Comparison of ENCODE assay signal across 15 cellular contexts in the genomic region with DNA sequence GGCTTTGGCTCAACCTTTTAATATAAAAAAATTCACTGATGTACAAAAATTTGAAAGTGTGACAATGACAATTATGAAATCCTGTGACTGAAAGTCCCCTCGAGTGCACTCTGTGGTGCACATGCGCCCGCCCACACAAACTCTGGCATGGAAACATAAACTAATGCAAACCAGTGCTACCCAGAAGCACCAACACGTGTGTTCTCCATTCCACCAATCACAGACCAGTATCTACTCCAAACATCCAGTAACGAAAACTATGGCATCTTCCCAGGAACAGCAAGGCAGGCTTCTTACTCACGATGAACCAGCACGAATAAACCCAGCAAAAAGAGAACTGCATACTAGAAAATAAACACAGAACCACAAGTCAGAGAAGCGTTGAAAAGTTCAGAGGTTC. TPM values are rescaled to one million over a fixed set of nuclear protein-coding genes. Genes with fewer than 3 reads are reported as not detected.
DNase-seq lines count a peak whose midpoint lies in the region; ATAC-seq and TF ChIP-seq lines count a peak whose summit lies in the region.
"Had no signal": no experiment of that assay in that cellular context is flagged by ENCODE, and none has a peak within 500 bp of the region (broad histone marks: within the 10 kb centered on the region; RNA-seq: fewer than 3 reads in every experiment).

No MANE protein-coding gene starts in this region.

- peaks cover 36% of the 10 kb centered on the region for H3K4me1 Mint-ChIP-seq in activated T-helper 2 cell treated with anti-CD3 and anti-CD28 coated beads, Interferon-gamma antibody, Interleukin-2, Interleukin-4, amounts not matched to agents 10 μg/mL and 5 μg/mL and 100 μg/mL, durations not matched to agents 14 hours and 24 hours and 36 hours (ENCODE audit: low read depth)
- peaks cover 19% of the 10 kb centered on the region for H3K4me1 Mint-ChIP-seq in osteocyte (ENCODE audit: unreplicated experiment)
- H3K4me1 Mint-ChIP-seq: CD14-positive monocyte had no signal

- H3K4me1 ChIP-seq in BE2C: no peaks in the 10 kb centered on the region
- H3K4me1 ChIP-seq in left ventricle myocardium inferior: no peaks in the 10 kb centered on the region
- H3K4me1 ChIP-seq: psoas muscle had no signal

- H3K36me3 ChIP-seq in BE2C (peaks cover 42% of the 10 kb centered on the region), left ventricle myocardium inferior (peaks cover 52% of the 10 kb centered on the region)

- intact Hi-C loops in activated T-helper 2 cell treated with anti-CD3 and anti-CD28 coated beads, Interferon-gamma antibody, Interleukin-2, Interleukin-4, amounts not matched to agents 10 μg/mL and 5 μg/mL and 100 μg/mL, durations not matched to agents 14 hours and 24 hours and 36 hours (cut with micrococcal nuclease): loop anchor here (1.0 kb wide), 1 partner anchor 66 kb away; no protein-coding TSS in a partner anchor
- intact Hi-C loops in left ventricle myocardium inferior (cut with micrococcal nuclease): no loop called here

- H3K27ac ChIP-seq in left ventricle myocardium inferior (replicated peaks): no peak overlapping the region
- H3K27ac ChIP-seq: cardiac muscle cell, epithelial cell of prostate, psoas muscle had no signal

- peaks cover 70% of the 10 kb centered on the region for H3K36me3 Mint-ChIP-seq in activated T-helper 2 cell treated with anti-CD3 and anti-CD28 coated beads, Interferon-gamma antibody, Interleukin-2, Interleukin-4, amounts not matched to agents 10 μg/mL and 5 μg/mL and 100 μg/mL, durations not matched to agents 14 hours and 24 hours and 36 hours (ENCODE audit: low read depth)
- H3K36me3 Mint-ChIP-seq in osteocyte (ENCODE audit: unreplicated experiment): peaks cover 43% of the 10 kb centered on the region

- peak; percentile 64 for DNase-seq in stimulated activated naive CD4-positive, alpha-beta T cell treated with Interleukin-2 at 50 U/mL for 16 hours (lab: John Stamatoyannopoulos, UW)
- no peak for DNase-seq in stimulated activated naive CD4-positive, alpha-beta T cell (lab: John Stamatoyannopoulos, UW)
- DNase-seq in activated T-helper 2 cell treated with anti-CD3 and anti-CD28 coated beads, Interferon-gamma antibody, Interleukin-2, Interleukin-4, amounts not matched to agents 10 μg/mL and 5 μg/mL and 100 μg/mL, durations not matched to agents 14 hours and 24 hours and 36 hours (ENCODE audit: low spot score): no peak
- DNase-seq in osteocyte (ENCODE audit: extremely low spot score, unreplicated experiment): peak; percentile 7
- no peak for DNase-seq in BE2C
- no peak for DNase-seq in cerebellar cortex (ENCODE audit: low spot score)
- DNase-seq in left ventricle myocardium inferior: no peak
- DNase-seq: Karpas-422, midbrain, psoas muscle, T-cell had no signal

- no peaks in the 10 kb centered on the region for H3K9me3 ChIP-seq in BE2C
- no peaks in the 10 kb centered on the region for H3K9me3 ChIP-seq in left ventricle myocardium inferior (replicated peaks)
- H3K9me3 ChIP-seq: psoas muscle had no signal

- TF ChIP-seq CTCF in osteocyte (IDR thresholded peaks at IDR 0.05) (no peak), BE2C (IDR thresholded peaks at IDR 0.05; ENCODE audit: low read depth, low read length) (no peak), left ventricle myocardium inferior (IDR thresholded peaks at IDR 0.05; ENCODE audit: borderline replicate concordance) (no peak)

- H3K4me3 Mint-ChIP-seq in activated T-helper 2 cell treated with anti-CD3 and anti-CD28 coated beads, Interferon-gamma antibody, Interleukin-2, Interleukin-4, amounts not matched to agents 10 μg/mL and 5 μg/mL and 100 μg/mL, durations not matched to agents 14 hours and 24 hours and 36 hours (ENCODE audit: low read depth): no peak overlapping the region
- no peak overlapping the region for H3K4me3 Mint-ChIP-seq in osteocyte (ENCODE audit: unreplicated experiment)
- H3K4me3 Mint-ChIP-seq: CD14-positive monocyte, T-cell had no signal

- no peak for ATAC-seq in GM18907 (IDR thresholded peaks at IDR 0.05; ENCODE audit: unreplicated experiment)
- ATAC-seq: psoas muscle, T-cell had no signal

- no peaks in the 10 kb centered on the region for H3K27me3 ChIP-seq in BE2C
- no peaks in the 10 kb centered on the region for H3K27me3 ChIP-seq in left ventricle myocardium inferior (ENCODE audit: low read depth)
- H3K27me3 ChIP-seq: cardiac muscle cell had no signal

- H3K27ac Mint-ChIP-seq in activated T-helper 2 cell treated with anti-CD3 and anti-CD28 coated beads, Interferon-gamma antibody, Interleukin-2, Interleukin-4, amounts not matched to agents 10 μg/mL and 5 μg/mL and 100 μg/mL, durations not matched to agents 14 hours and 24 hours and 36 hours: peak overlapping the region; percentile 64
- peak overlapping the region; percentile 9 for H3K27ac Mint-ChIP-seq in osteocyte (ENCODE audit: unreplicated experiment)

- H3K9me3 Mint-ChIP-seq in activated T-helper 2 cell treated with anti-CD3 and anti-CD28 coated beads, Interferon-gamma antibody, Interleukin-2, Interleukin-4, amounts not matched to agents 10 μg/mL and 5 μg/mL and 100 μg/mL, durations not matched to agents 14 hours and 24 hours and 36 hours: no peaks in the 10 kb centered on the region
- no peaks in the 10 kb centered on the region for H3K9me3 Mint-ChIP-seq in osteocyte (ENCODE audit: unreplicated experiment)
- H3K9me3 Mint-ChIP-seq: CD14-positive monocyte, T-cell had no signal

- H3K4me3 ChIP-seq in BE2C (ENCODE audit: low read depth, low read length) (no peak overlapping the region), left ventricle myocardium inferior (no peak overlapping the region)
- H3K4me3 ChIP-seq: cardiac muscle cell, psoas muscle had no signal

- no peaks in the 10 kb centered on the region for H3K27me3 Mint-ChIP-seq in activated T-helper 2 cell treated with anti-CD3 and anti-CD28 coated beads, Interferon-gamma antibody, Interleukin-2, Interleukin-4, amounts not matched to agents 10 μg/mL and 5 μg/mL and 100 μg/mL, durations not matched to agents 14 hours and 24 hours and 36 hours (ENCODE audit: low read depth)
- no peaks in the 10 kb centered on the region for H3K27me3 Mint-ChIP-seq in osteocyte (ENCODE audit: unreplicated experiment)
- H3K27me3 Mint-ChIP-seq: T-cell had no signal

RNA-seq across cellular contexts. Expression of a gene that starts 11.7 kb away (rescaled TPM):
- total RNA-seq in activated T-helper 2 cell treated with anti-CD3 and anti-CD28 coated beads, Interferon-gamma antibody, Interleukin-2, Interleukin-4, amounts not matched to agents 10 μg/mL and 5 μg/mL and 100 μg/mL, durations not matched to agents 14 hours and 24 hours and 36 hours: 2.5 and 3.0 TPM in 2 replicates
- total RNA-seq in osteocyte (4.4 and 4.7 TPM in 2 replicates), left ventricle myocardium inferior (2.0 TPM)
- 6.4 TPM for polyA plus RNA-seq in BE2C (2012; ENCODE audit: insufficient read depth, insufficient read length, low read depth)

RNA-seq across cellular contexts. Expression of a gene that starts 15.6 kb away (rescaled TPM):
- 20.5 and 21.3 TPM in 2 replicates for total RNA-seq in activated T-helper 2 cell treated with anti-CD3 and anti-CD28 coated beads, Interferon-gamma antibody, Interleukin-2, Interleukin-4, amounts not matched to agents 10 μg/mL and 5 μg/mL and 100 μg/mL, durations not matched to agents 14 hours and 24 hours and 36 hours
- total RNA-seq in osteocyte (22.2 and 25.2 TPM in 2 replicates), left ventricle myocardium inferior (14.7 TPM)
- polyA plus RNA-seq in BE2C (2012; ENCODE audit: insufficient read depth, insufficient read length, low read depth): 37.9 TPM

RNA-seq across cellular contexts. Expression of a gene that starts 46.2 kb away (rescaled TPM):
- 115 and 117 TPM in 2 replicates for total RNA-seq in activated T-helper 2 cell treated with anti-CD3 and anti-CD28 coated beads, Interferon-gamma antibody, Interleukin-2, Interleukin-4, amounts not matched to agents 10 μg/mL and 5 μg/mL and 100 μg/mL, durations not matched to agents 14 hours and 24 hours and 36 hours
- total RNA-seq in osteocyte (201 and 202 TPM in 2 replicates), left ventricle myocardium inferior (80.0 TPM)
- 121 TPM for polyA plus RNA-seq in BE2C (2012; ENCODE audit: insufficient read depth, insufficient read length, low read depth)

Comparison
In these comparisons a context has a peak if more than half of its experiments do, and no peak if none do; other contexts are left out.
1. DNase-seq: peak in stimulated activated naive CD4-positive, alpha-beta T cell treated with Interleukin-2 at 50 U/mL for 16 hours (single experiment) and osteocyte (single experiment); none in stimulated activated naive CD4-positive, alpha-beta T cell (0 of 6), activated T-helper 2 cell treated with anti-CD3 and anti-CD28 coated beads, Interferon-gamma antibody, Interleukin-2, Interleukin-4, amounts not matched to agents 10 μg/mL and 5 μg/mL and 100 μg/mL, durations not matched to agents 14 hours and 24 hours and 36 hours (single experiment), BE2C (single experiment), cerebellar cortex (single experiment) and left ventricle myocardium inferior (single experiment).